ENCODE assay signal across 1 cellular context in the genomic region with DNA sequence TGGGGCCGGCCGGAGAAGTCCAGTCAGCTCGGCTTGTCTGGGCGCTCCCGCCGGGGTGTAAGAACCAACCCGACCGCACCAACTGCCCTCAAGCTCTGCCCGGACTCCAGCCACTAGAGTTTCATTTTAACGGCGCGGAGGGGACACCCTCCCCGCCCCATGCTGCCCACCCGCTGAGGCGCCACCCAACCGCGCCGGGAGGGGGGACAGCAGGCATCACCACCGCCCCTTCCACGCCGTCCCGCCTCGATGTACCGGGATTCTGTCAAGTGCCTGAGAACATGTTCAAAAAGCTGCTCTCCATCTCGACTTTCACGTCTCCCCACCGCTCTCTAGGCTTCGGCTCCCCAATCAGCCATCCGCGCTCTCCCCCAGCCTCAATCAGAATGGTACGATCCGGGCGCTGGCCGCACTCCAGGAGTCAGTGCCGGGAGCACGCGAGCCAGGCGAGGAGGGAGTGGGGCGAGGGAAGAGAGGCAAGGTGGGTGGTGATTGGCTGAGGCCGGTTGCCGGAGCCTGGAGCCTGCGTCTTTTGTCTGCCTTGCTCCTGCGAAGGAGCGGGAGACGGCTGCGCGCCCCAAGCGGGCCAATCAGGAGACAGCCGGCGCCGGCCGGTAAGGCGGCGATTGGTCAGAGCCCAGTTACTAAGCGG.
TF ChIP-seq lines count a peak whose summit lies in the region.

A gene (minus strand): TSS at position 101 of the 652 bp plus-strand sequence. CDS start 677 bp downstream, outside the sequence.

TF ChIP-seq in HEK293, 187 proteins besides CTCF, POLR2A, EP300 and RAD21 (continued from another document):
- TF ChIP-seq, protein P1, sequence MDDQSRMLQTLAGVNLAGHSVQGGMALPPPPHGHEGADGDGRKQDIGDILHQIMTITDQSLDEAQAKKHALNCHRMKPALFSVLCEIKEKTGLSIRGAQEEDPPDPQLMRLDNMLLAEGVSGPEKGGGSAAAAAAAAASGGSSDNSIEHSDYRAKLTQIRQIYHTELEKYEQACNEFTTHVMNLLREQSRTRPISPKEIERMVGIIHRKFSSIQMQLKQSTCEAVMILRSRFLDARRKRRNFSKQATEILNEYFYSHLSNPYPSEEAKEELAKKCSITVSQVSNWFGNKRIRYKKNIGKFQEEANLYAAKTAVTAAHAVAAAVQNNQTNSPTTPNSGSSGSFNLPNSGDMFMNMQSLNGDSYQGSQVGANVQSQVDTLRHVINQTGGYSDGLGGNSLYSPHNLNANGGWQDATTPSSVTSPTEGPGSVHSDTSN (CRISPR knock-in tag; IDR thresholded peaks at IDR 0.05), result peak; percentile 76; the same call in 1 of the 2 replicates
- TF ChIP-seq ZBTB7A (tag by site-specific recombination; IDR thresholded peaks at IDR 0.05; ENCODE audit: low read depth) (peak; percentile 99), ZNF37A (tag by site-specific recombination; IDR thresholded peaks at IDR 0.05) (no peak), ZIC2 (tag by site-specific recombination; IDR thresholded peaks at IDR 0.05) (peak; percentile 100), KLF10 (tag by site-specific recombination; IDR thresholded peaks at IDR 0.05) (peak; percentile 71), SALL2 (tag by site-specific recombination; IDR thresholded peaks at IDR 0.05; ENCODE audit: borderline replicate concordance) (0 out of 2 replicates have a peak, but pooled peaks have one; percentile 55), ZNF555 (tag by site-specific recombination; conservative IDR thresholded peaks at IDR 0.05) (no peak), ZNF366 (tag by site-specific recombination; conservative IDR thresholded peaks at IDR 0.05) (no peak), ZNF561 (tag by site-specific recombination; IDR thresholded peaks at IDR 0.05; ENCODE audit: borderline replicate concordance) (peak; percentile 90; the same call in 1 of the 2 replicates)
- TF ChIP-seq, protein P2, sequence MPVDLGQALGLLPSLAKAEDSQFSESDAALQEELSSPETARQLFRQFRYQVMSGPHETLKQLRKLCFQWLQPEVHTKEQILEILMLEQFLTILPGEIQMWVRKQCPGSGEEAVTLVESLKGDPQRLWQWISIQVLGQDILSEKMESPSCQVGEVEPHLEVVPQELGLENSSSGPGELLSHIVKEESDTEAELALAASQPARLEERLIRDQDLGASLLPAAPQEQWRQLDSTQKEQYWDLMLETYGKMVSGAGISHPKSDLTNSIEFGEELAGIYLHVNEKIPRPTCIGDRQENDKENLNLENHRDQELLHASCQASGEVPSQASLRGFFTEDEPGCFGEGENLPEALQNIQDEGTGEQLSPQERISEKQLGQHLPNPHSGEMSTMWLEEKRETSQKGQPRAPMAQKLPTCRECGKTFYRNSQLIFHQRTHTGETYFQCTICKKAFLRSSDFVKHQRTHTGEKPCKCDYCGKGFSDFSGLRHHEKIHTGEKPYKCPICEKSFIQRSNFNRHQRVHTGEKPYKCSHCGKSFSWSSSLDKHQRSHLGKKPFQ (tag by site-specific recombination; IDR thresholded peaks at IDR 0.05), result 0 out of 2 replicates have a peak, but pooled peaks have one; percentile 68
